3 cellular contexts compared by ENCODE assay signal in the genomic region with DNA sequence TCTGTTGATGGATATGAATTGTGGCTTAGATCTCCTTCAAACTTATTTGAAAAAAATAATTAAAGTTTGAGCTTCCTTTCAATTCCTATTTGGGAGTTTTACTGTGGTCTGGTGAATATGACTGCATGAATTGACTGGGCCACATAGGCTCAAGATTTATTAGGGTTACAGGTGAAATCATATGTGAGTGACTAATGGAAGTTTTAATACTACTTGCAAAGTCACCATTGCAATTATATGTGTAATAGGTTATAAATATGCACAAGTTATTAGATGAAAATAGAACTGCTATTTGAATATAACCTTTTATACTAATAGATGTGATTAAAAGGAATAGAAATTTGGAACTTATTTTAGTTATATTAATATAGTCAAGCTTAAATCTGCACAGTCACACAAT.
"Had no signal": no experiment of that assay in that cellular context is flagged by ENCODE, and none has a peak within 500 bp of the region (broad histone marks: within the 10 kb centered on the region; RNA-seq: fewer than 3 reads in every experiment).

No MANE protein-coding gene starts in this region.

- H3K4me3 ChIP-seq: GM12878 had no signal

- ATAC-seq: GM12878 had no signal

- DNase-seq: GDM1, GF-D8 had no signal
